Comparison of ENCODE assay signal across 14 cellular contexts in genomic region chr5:131630208-131630962, GRCh38. TPM values are rescaled to one million over a fixed set of nuclear protein-coding genes. Genes with fewer than 3 reads are reported as not detected.
DNase-seq lines count a peak whose midpoint lies in the region; ATAC-seq and TF ChIP-seq lines count a peak whose summit lies in the region.
"Had no signal": no experiment of that assay in that cellular context is flagged by ENCODE, and none has a peak within 500 bp of the region (broad histone marks: within the 10 kb centered on the region; RNA-seq: fewer than 3 reads in every experiment).

No MANE protein-coding gene starts in this region.

- H4K20me1 ChIP-seq in GM23248 (ENCODE audit: insufficient read depth) (no peaks in the 10 kb centered on the region), OCI-LY7 (ENCODE audit: insufficient read depth, low read length) (peaks cover 71% of the 10 kb centered on the region)

- no peaks in the 10 kb centered on the region for H3K9me3 Mint-ChIP-seq in CD8-positive, alpha-beta T cell
- H3K9me3 Mint-ChIP-seq: H9 had no signal

- H3K9me3 ChIP-seq in CD8-positive, alpha-beta T cell (ENCODE audit: low read length) = no peaks in the 10 kb centered on the region
- no peaks in the 10 kb centered on the region for H3K9me3 ChIP-seq in GM23248 (ENCODE audit: low read depth)
- H3K9me3 ChIP-seq in OCI-LY7 (ENCODE audit: low read length) = no peaks in the 10 kb centered on the region
- H3K9me3 ChIP-seq in esophagus squamous epithelium = no peaks in the 10 kb centered on the region
- H3K9me3 ChIP-seq: ascending aorta, stomach had no signal

- intact Hi-C loops in CD8-positive, alpha-beta T cell (cut with DNase I, micrococcal nuclease) = loop anchor here (5.0 to 10.0 kb wide), 4 partner anchors 113 to 1424 kb away; partner anchors contain the start of genes HSPA4 (in 1 of the 2) and IRF1 (in 1 of the 2)
- intact Hi-C loops in OCI-LY7 (cut with micrococcal nuclease; ENCODE audit: unreplicated experiment) (loop anchor here (5.0 to 10.0 kb wide), 2 partner anchors 353 to 466 kb away; partner anchors contain the start of gene HINT1), esophagus squamous epithelium (cut with DNase I) (loop anchor here (10.0 kb wide), 1 partner anchor 164 kb away; the partner anchor contains the start of gene FNIP1)

- peak overlapping the region; percentile 12 for H3K4me3 Mint-ChIP-seq in CD8-positive, alpha-beta T cell
- H3K4me3 Mint-ChIP-seq: H9 had no signal

- peak overlapping the region; percentile 30 for H3K27ac Mint-ChIP-seq in CD8-positive, alpha-beta T cell
- H3K27ac Mint-ChIP-seq: H9 had no signal

- no TSS peak for BruUV-seq in OCI-LY7 (replicated peaks; lab: Mats Ljungman, UMichigan)

- ATAC-seq in CD8-positive, alpha-beta T cell = no peak
- no peak for ATAC-seq in HG02678 (IDR thresholded peaks at IDR 0.05; ENCODE audit: unreplicated experiment)

- H3F3A ChIP-seq in GM23248 (ENCODE audit: insufficient read depth) = peaks cover 22% of the 10 kb centered on the region

- H3K4me1 Mint-ChIP-seq in CD8-positive, alpha-beta T cell (ENCODE audit: low read depth) = peaks cover 34% of the 10 kb centered on the region

- no peak overlapping the region for H3K4me3 ChIP-seq in CD8-positive, alpha-beta T cell (ENCODE audit: low read depth, low read length)
- H3K4me3 ChIP-seq in GM23248 = no peak overlapping the region
- H3K4me3 ChIP-seq in OCI-LY7 (ENCODE audit: low read depth, low read length, poor library complexity, severe bottlenecking) = peak overlapping the region; percentile 87
- H3K4me3 ChIP-seq in esophagus squamous epithelium = no peak overlapping the region
- H3K4me3 ChIP-seq: ascending aorta, stomach had no signal

- DNase-seq in CD8-positive, alpha-beta T cell = no peak
- DNase-seq in GM23248 (no peak), OCI-LY7 (ENCODE audit: low spot score) (no peak), foreskin melanocyte (peak; percentile 24), esophagus squamous epithelium (lab: John Stamatoyannopoulos, UW) (no peak), mesenteric fat pad (ENCODE audit: low spot score) (no peak)
- DNase-seq: activated T-cell treated with anti-CD3 and anti-CD28 coated beads, Interleukin-2, amount 50 U/mL, for 48 hours; H9; MM.1S; occipital lobe; stomach; T-helper 1 cell had no signal

- H3K36me3 ChIP-seq in CD8-positive, alpha-beta T cell (ENCODE audit: insufficient read depth, low read length) = no peaks in the 10 kb centered on the region
- no peaks in the 10 kb centered on the region for H3K36me3 ChIP-seq in GM23248 (ENCODE audit: low read depth)
- peaks cover 62% of the 10 kb centered on the region for H3K36me3 ChIP-seq in OCI-LY7 (ENCODE audit: insufficient read depth, low read length)
- H3K36me3 ChIP-seq in esophagus squamous epithelium = no peaks in the 10 kb centered on the region
- H3K36me3 ChIP-seq: ascending aorta, stomach had no signal

- H3K27me3 Mint-ChIP-seq in CD8-positive, alpha-beta T cell (ENCODE audit: low read depth) = no peaks in the 10 kb centered on the region

- peaks cover 65% of the 10 kb centered on the region for H3K4me1 ChIP-seq in CD8-positive, alpha-beta T cell (ENCODE audit: insufficient read depth, low read length)
- H3K4me1 ChIP-seq in GM23248 (ENCODE audit: insufficient read depth) = peaks cover 33% of the 10 kb centered on the region
- peaks cover 52% of the 10 kb centered on the region for H3K4me1 ChIP-seq in OCI-LY7 (ENCODE audit: insufficient read depth, low read length, poor library complexity, severe bottlenecking)
- H3K4me1 ChIP-seq in esophagus squamous epithelium = peaks cover 15 to 44% (median 20%) of the 10 kb centered on the region in 3 donors

- CTCF ChIA-PET in CD8-positive, alpha-beta T cell (lab: Charles Lee) = interaction anchor here (1.8 kb wide), 1 partner anchor 41 kb away, joined by 7 read pairs; no protein-coding TSS in a partner anchor
- CTCF ChIA-PET in OCI-LY7 (lab: Charles Lee; ENCODE audit: unreplicated experiment) = no interaction called here

- H3K9ac ChIP-seq in GM23248 = no peak overlapping the region

- no peak for TF ChIP-seq CTCF in CD8-positive, alpha-beta T cell (IDR thresholded peaks at IDR 0.05)
- no peak for TF ChIP-seq CTCF in OCI-LY7 (conservative IDR thresholded peaks at IDR 0.05; ENCODE audit: low read length)
- TF ChIP-seq CTCF in esophagus squamous epithelium (IDR thresholded peaks at IDR 0.05) = no peak

- in situ Hi-C loops in GM23248 (cut with MboI) = no loop called here

- POLR2A ChIA-PET in CD8-positive, alpha-beta T cell (lab: Charles Lee) = interaction anchor here (0.7 to 1.0 kb wide), 3 partner anchors 27 to 389 kb away, joined by 3 to 6 read pairs (median 4); no protein-coding TSS in a partner anchor
- POLR2A ChIA-PET in OCI-LY7 (lab: Charles Lee) = interaction anchor here (0.5 to 3.5 kb wide), 13 partner anchors 10 to 823 kb away, joined by 3 to 20 read pairs (median 4); no protein-coding TSS in a partner anchor

- H3K4me2 ChIP-seq in GM23248 (ENCODE audit: unreplicated experiment) (peak overlapping the region; percentile 16), OCI-LY7 (ENCODE audit: low read length) (peak overlapping the region; percentile 86)

- H3K36me3 Mint-ChIP-seq in CD8-positive, alpha-beta T cell = peaks cover 21% of the 10 kb centered on the region

- H3K27ac ChIP-seq in CD8-positive, alpha-beta T cell (ENCODE audit: low read depth, low read length) = no peak overlapping the region
- H3K27ac ChIP-seq in GM23248 = peak overlapping the region; percentile 43
- peak overlapping the region; percentile 98 for H3K27ac ChIP-seq in OCI-LY7 (ENCODE audit: low read depth, low read length, poor library complexity, severe bottlenecking)
- no peak overlapping the region for H3K27ac ChIP-seq in esophagus squamous epithelium
- H3K27ac ChIP-seq: ascending aorta, stomach had no signal

- WGBS in GM23248 (ENCODE audit: low coverage in 1 of 2, low lambda C conversion rate in 2 of 2, missing lambda C conversion rate in 2 of 2), 2 experiments = 18% methylated on average over 4 of the region's 4 CpGs
- 35 to 41% methylated on average over 4 of the region's 4 CpGs for WGBS in esophagus squamous epithelium, 2 donors

- no peak for TF ChIP-seq POLR2A in esophagus squamous epithelium (IDR thresholded peaks at IDR 0.05)

- no peaks in the 10 kb centered on the region for H3K9me2 ChIP-seq in GM23248 (ENCODE audit: insufficient read depth)
- H3K9me2 ChIP-seq in OCI-LY7 (ENCODE audit: insufficient read depth, low read length) = no peaks in the 10 kb centered on the region

- peaks cover 94% of the 10 kb centered on the region for H3K79me2 ChIP-seq in GM23248 (ENCODE audit: insufficient read depth)
- H3K79me2 ChIP-seq in OCI-LY7 (ENCODE audit: insufficient read depth, low read depth, low read length) = peaks cover 97% of the 10 kb centered on the region

- no peaks in the 10 kb centered on the region for H3K27me3 ChIP-seq in CD8-positive, alpha-beta T cell (ENCODE audit: insufficient read depth, low read length)
- H3K27me3 ChIP-seq in GM23248 (replicated peaks; ENCODE audit: insufficient read depth) = no peaks in the 10 kb centered on the region
- no peaks in the 10 kb centered on the region for H3K27me3 ChIP-seq in esophagus squamous epithelium
- H3K27me3 ChIP-seq: ascending aorta, stomach had no signal

- H2AFZ ChIP-seq in GM23248 (no peak overlapping the region), OCI-LY7 (ENCODE audit: low read length) (no peak overlapping the region)

RNA-seq across cellular contexts. Expression of gene RAPGEF6, which starts 4.6 kb away (rescaled TPM):
- 10 to 100 TPM; 64.3 to 71.7 TPM for total RNA-seq in CD8-positive, alpha-beta T cell
- 8.6 and 9.4 TPM in 2 replicates for total RNA-seq in GM23248 (2014; rRNA removed; shearing (Covaris generic))
- 4.2 and 6.9 TPM in 2 replicates for polyA plus RNA-seq in GM23248 (2016; fragmentation: Nextera tagmentation; extraction: Ambion mirVana)
- total RNA-seq in OCI-LY7 (2014; rRNA removed; shearing (Covaris generic)) = 39.6 and 54.4 TPM in 2 replicates
- total RNA-seq in OCI-LY7 (2022) (50.8 and 53.3 TPM in 2 replicates), esophagus squamous epithelium (10 to 100 TPM; 10.2 to 26.5 (median 13.7) TPM), mesenteric fat pad (18.2 TPM)

Comparison
In these comparisons a context has a peak if more than half of its experiments do, and no peak if none do; other contexts are left out.
1. H3K27ac ChIP-seq: peak in GM23248 (single experiment) and OCI-LY7 (single experiment); none in CD8-positive, alpha-beta T cell (single experiment) and esophagus squamous epithelium (0 of 4).